In the genomic region with DNA sequence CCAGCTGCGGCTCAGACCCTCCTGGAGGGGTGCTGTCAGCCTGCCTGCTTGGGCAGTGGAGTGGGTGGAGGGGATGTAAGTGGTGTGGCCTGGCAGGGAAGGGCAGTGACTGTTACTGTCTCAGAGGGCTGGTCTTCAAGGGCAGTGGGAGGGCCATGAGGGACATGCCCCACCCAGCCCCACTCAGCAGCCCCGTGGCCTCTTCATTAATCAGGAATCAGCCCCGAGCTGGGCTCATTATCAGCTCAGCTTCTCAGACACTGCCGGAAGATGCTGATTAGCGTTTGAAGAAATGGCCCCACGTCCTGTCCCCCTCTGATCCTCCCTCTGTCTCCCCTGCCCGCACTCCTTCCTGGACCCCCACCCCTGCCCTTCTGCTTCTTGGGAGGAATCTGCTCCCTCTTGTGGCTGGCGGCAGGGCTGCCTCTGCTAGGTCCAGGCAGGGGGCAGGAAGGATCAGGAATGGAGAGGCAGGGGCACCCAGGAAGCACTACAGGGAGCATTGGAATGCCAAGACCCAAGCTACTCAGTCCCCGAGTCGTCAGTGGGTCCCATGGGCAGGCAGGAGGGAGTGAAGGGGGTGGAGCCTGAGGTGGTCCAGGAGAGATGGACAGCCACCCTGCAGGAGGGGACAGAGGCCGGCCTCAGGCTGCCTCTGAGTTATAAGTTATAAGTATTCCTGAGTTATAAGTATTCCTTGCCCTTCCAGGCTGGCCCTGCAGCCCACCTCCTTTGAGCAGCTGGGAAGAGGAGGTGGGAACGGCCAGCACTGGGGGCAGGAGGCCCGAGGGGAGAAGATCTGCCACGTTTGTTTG, we compare ENCODE assay signal across 9 cellular contexts. TPM values are rescaled to one million over a fixed set of nuclear protein-coding genes. Genes with fewer than 3 reads are reported as not detected.
A peak's percentile ranks its signal among the peaks of the same experiment; 100 is the strongest.
DNase-seq lines count a peak whose midpoint lies in the region; ATAC-seq and TF ChIP-seq lines count a peak whose summit lies in the region.
"Had no signal": no experiment of that assay in that cellular context is flagged by ENCODE, and none has a peak within 500 bp of the region (broad histone marks: within the 10 kb centered on the region; RNA-seq: fewer than 3 reads in every experiment).

No MANE protein-coding gene starts in this region.

- peaks cover 36 to 73% of the 10 kb centered on the region in 2 experiments for H3K4me1 ChIP-seq in HCT116 (ENCODE audit: control insufficient read depth in 1 of 2, insufficient read depth in 2 of 2, low read length in 2 of 2)

- no peaks in the 10 kb centered on the region for H4K20me1 ChIP-seq in HCT116 (ENCODE audit: insufficient read depth)

- TF ChIP-seq RAD21 in HCT116 (IDR thresholded peaks at IDR 0.05; ENCODE audit: low read depth) = no peak

- peak; percentile 21 for TF ChIP-seq CTCF in CD14-positive monocyte (IDR thresholded peaks at IDR 0.05)
- TF ChIP-seq CTCF in HCT116 (IDR thresholded peaks at IDR 0.05 in 2 of 3, conservative IDR thresholded peaks at IDR 0.05 in 1 of 3; ENCODE audit: borderline replicate concordance in 1 of 3, insufficient read depth in 1 of 3, low read depth in 2 of 3, low read length in 2 of 3) = peak in 2 of 3 experiments; percentile 82 to 85; a peak in 4 of 6 replicates
- peak; percentile 79 for TF ChIP-seq CTCF in foreskin fibroblast (IDR thresholded peaks at IDR 0.05; ENCODE audit: low read depth, low read length)
- no peak for TF ChIP-seq CTCF in GM13976 (IDR thresholded peaks at IDR 0.05; ENCODE audit: borderline replicate concordance, control extremely low read depth, extremely low read depth, insufficient read depth, missing control alignments)

- peak; percentile 82 for ATAC-seq in HCT116
- ATAC-seq in sciatic nerve = peak; percentile 47
- ATAC-seq in GM19023 (IDR thresholded peaks at IDR 0.05; ENCODE audit: unreplicated experiment) = no peak

- H3K9me3 Mint-ChIP-seq in CD14-positive monocyte = peaks cover 0 to 11% (median 0%) of the 10 kb centered on the region in 7 donors

- H3K9me3 ChIP-seq in HCT116 (ENCODE audit: control insufficient read depth in 1 of 2, insufficient read depth in 1 of 2, low read depth in 1 of 2, low read length in 2 of 2) = no peaks in the 10 kb centered on the region
- H3K9me3 ChIP-seq: SJSA1 had no signal

- TF ChIP-seq POLR2A in HCT116 (IDR thresholded peaks at IDR 0.05; ENCODE audit: borderline replicate concordance, extremely low read depth, insufficient read depth, insufficient read length) = no peak

- H3K79me2 ChIP-seq in HCT116 (ENCODE audit: insufficient read depth, low read length) = no peaks in the 10 kb centered on the region

- RAD21 ChIA-PET in HCT116 (lab: Charles Lee; ENCODE audit: low non-redundant PET in 1 of 2, low total read pairs in 2 of 2, uncharacterized antibody in 2 of 2, unreplicated experiment in 2 of 2) = interaction anchor here (0.7 to 1.9 kb wide), 4 partner anchors 22 to 118 kb away, joined by 3 to 8 read pairs (median 4); a partner anchor contains a TSS

- peak overlapping the region; percentile 39 to 76 for H3K4me3 Mint-ChIP-seq in CD14-positive monocyte

- H3K27me3 ChIP-seq in HCT116 (ENCODE audit: insufficient read depth, low read length) = no peaks in the 10 kb centered on the region

- in situ Hi-C loops in SK-MEL-5 (cut with HindIII; ENCODE audit: low pct_unique_long_range_greater_than_20kb, low sequenced_read_pairs) (no loop called here), GM13976 (cut with MboI; ENCODE audit: low sequenced_read_pairs, unreplicated experiment) (no loop called here)

- no peaks in the 10 kb centered on the region for H3K36me3 ChIP-seq in HCT116 (ENCODE audit: control insufficient read depth in 1 of 2, insufficient read depth in 2 of 2, low read length in 2 of 2)
- H3K36me3 ChIP-seq: SJSA1 had no signal

- H3K9ac ChIP-seq in HCT116 (ENCODE audit: low read length) = peak overlapping the region; percentile 64

- CTCF ChIA-PET in HCT116 (lab: Charles Lee) = interaction anchor here (0.9 to 3.0 kb wide), 12 partner anchors 9 to 118 kb away, joined by 3 to 34 read pairs (median 10); a partner anchor contains a TSS

- peaks cover 0 to 6% of the 10 kb centered on the region in 2 donors for H3K36me3 Mint-ChIP-seq in CD14-positive monocyte

- peaks cover 2% of the 10 kb centered on the region for H3K4me1 Mint-ChIP-seq in CD14-positive monocyte

- H3K27me3 Mint-ChIP-seq in CD14-positive monocyte (ENCODE audit: low read depth in 3 of 3) = peaks cover 65 to 87% (median 72%) of the 10 kb centered on the region in 3 donors

- no peaks in the 10 kb centered on the region for H3K9me2 ChIP-seq in HCT116 (ENCODE audit: insufficient read depth)

- POLR2A ChIA-PET in HCT116 (lab: Charles Lee) = interaction anchor here (0.6 to 1.9 kb wide), 6 partner anchors 9 to 623 kb away, joined by 3 to 5 read pairs (median 4); a partner anchor contains a TSS

- BruUV-seq in HCT116 (replicated peaks; lab: Mats Ljungman, UMichigan) = no TSS peak

- H3K4me2 ChIP-seq in HCT116 (ENCODE audit: low read length) = peak overlapping the region; percentile 88

- H3K4me3 ChIP-seq in HCT116 (replicated peaks in 1 of 2; ENCODE audit: low read depth in 1 of 2, low read length in 2 of 2) = peak overlapping the region; percentile 21 to 49
- H3K4me3 ChIP-seq in foreskin fibroblast (ENCODE audit: low read depth in 1 of 2, low read length in 2 of 2) = no peak overlapping the region
- H3K4me3 ChIP-seq: SJSA1 had no signal

- H3K27ac Mint-ChIP-seq in CD14-positive monocyte = peak overlapping the region in 1 of 7 donors; percentile 87

- no peak for DNase-seq in CD14-positive monocyte (ENCODE audit: low spot score)
- no peak for DNase-seq in HCT116 (ENCODE audit: low read depth, low spot score)
- DNase-seq in SK-MEL-5 (ENCODE audit: low read depth, low spot score) = peak; percentile 78
- peak in 1 of 2 donors; percentile 71 for DNase-seq in foreskin fibroblast
- DNase-seq in sciatic nerve (ENCODE audit: low spot score) = no peak
- no peak for DNase-seq in GM13976 (ENCODE audit: low spot score)
- DNase-seq in NCI-H187 (lab: John Stamatoyannopoulos, UW) = no peak

- peak overlapping the region; percentile 77 for H2AFZ ChIP-seq in HCT116 (ENCODE audit: low read depth, low read length, poor library complexity, severe bottlenecking)

- H3K27ac ChIP-seq in HCT116 (ENCODE audit: low read depth, low read length) = peak overlapping the region; percentile 78
- H3K27ac ChIP-seq: SJSA1 had no signal

- intact Hi-C loops in CD14-positive monocyte (cut with micrococcal nuclease) (no loop called here), HCT116 (cut with micrococcal nuclease) (loop anchor here (2.0 kb wide), 1 partner anchor 44 kb away; no protein-coding TSS in a partner anchor), sciatic nerve (cut with DNase I) (no loop called here)

TF ChIP-seq in HCT116, 20 proteins besides CTCF, POLR2A, EP300 and RAD21:
- no peak for TF ChIP-seq SRF (IDR thresholded peaks at IDR 0.05; ENCODE audit: low read depth)
- TF ChIP-seq POLR2AphosphoS5 (IDR thresholded peaks at IDR 0.05; ENCODE audit: low read depth, low read length) = peak; percentile 28; the same call in 1 of the 2 replicates

RNA-seq across cellular contexts. Expression of a gene that starts 7.0 kb away (rescaled TPM):
- not detected for polyA plus RNA-seq in CD14-positive monocyte
- total RNA-seq in HCT116 (2021; ENCODE audit: unreplicated experiment) = 2.1 TPM
- polyA plus RNA-seq in HCT116 (2012) = 1.3 and 1.9 TPM in 2 replicates
- total RNA-seq in SK-MEL-5 (2014; rRNA removed; shearing (Covaris generic)) = not detected in 2 replicates
- polyA plus RNA-seq in SK-MEL-5 (2015; cell fraction: cytosol; rRNA removed) = not detected in 2 replicates
- polyA plus RNA-seq in SK-MEL-5 (2015; cell fraction: nucleus; rRNA removed) = 0.95 and 6.4 TPM in 2 replicates
- total RNA-seq in sciatic nerve = 0.31 TPM
- total RNA-seq: SJSA1 had no signal

RNA-seq across cellular contexts. Expression of a gene that starts 22.3 kb away (rescaled TPM):
- under 1 TPM; 0.09 to 0.32 TPM for polyA plus RNA-seq in CD14-positive monocyte
- total RNA-seq in HCT116 (2021; ENCODE audit: unreplicated experiment) = 228 TPM
- polyA plus RNA-seq in HCT116 (2012) = 315 and 347 TPM in 2 replicates
- total RNA-seq in SK-MEL-5 (2014; rRNA removed; shearing (Covaris generic)) = 93.9 and 111 TPM in 2 replicates
- 319 and 330 TPM in 2 replicates for polyA plus RNA-seq in SK-MEL-5 (2015; cell fraction: cytosol; rRNA removed)
- 28.6 and 45.7 TPM in 2 replicates for polyA plus RNA-seq in SK-MEL-5 (2015; cell fraction: nucleus; rRNA removed)
- total RNA-seq in sciatic nerve = 33.4 TPM

RNA-seq across cellular contexts. Expression of a gene that starts 22.6 kb away (rescaled TPM):
- polyA plus RNA-seq in CD14-positive monocyte = not detected
- total RNA-seq in HCT116 (2021; ENCODE audit: unreplicated experiment) (2.1 TPM), sciatic nerve (2.1 TPM)
- polyA plus RNA-seq in HCT116 (2012) = 1.9 and 2.0 TPM in 2 replicates
- total RNA-seq in SK-MEL-5 (2014; rRNA removed; shearing (Covaris generic)) = 2.1 TPM in 2 replicates
- 3.1 and 4.7 TPM in 2 replicates for polyA plus RNA-seq in SK-MEL-5 (2015; cell fraction: cytosol; rRNA removed)
- polyA plus RNA-seq in SK-MEL-5 (2015; cell fraction: nucleus; rRNA removed) = 9.8 and 10.0 TPM in 2 replicates

RNA-seq across cellular contexts. Expression of a gene that starts 22.6 kb away (rescaled TPM):
- polyA plus RNA-seq in CD14-positive monocyte = 10 to 100 TPM; 35.5 to 35.9 TPM
- total RNA-seq in HCT116 (2021; ENCODE audit: unreplicated experiment) = 71.8 TPM
- 78.5 and 89.8 TPM in 2 replicates for polyA plus RNA-seq in HCT116 (2012)
- total RNA-seq in SK-MEL-5 (2014; rRNA removed; shearing (Covaris generic)) = 60.6 and 64.8 TPM in 2 replicates
- 39.8 and 49.3 TPM in 2 replicates for polyA plus RNA-seq in SK-MEL-5 (2015; cell fraction: cytosol; rRNA removed)
- 163 and 220 TPM in 2 replicates for polyA plus RNA-seq in SK-MEL-5 (2015; cell fraction: nucleus; rRNA removed)
- total RNA-seq in sciatic nerve = 25.9 TPM

RNA-seq across cellular contexts. Expression of a gene that starts 50.1 kb away (rescaled TPM):
- polyA plus RNA-seq in CD14-positive monocyte = not detected
- total RNA-seq in HCT116 (2021; ENCODE audit: unreplicated experiment) (45.2 TPM), sciatic nerve (85.2 TPM)
- 41.4 and 56.1 TPM in 2 replicates for polyA plus RNA-seq in HCT116 (2012)
- 30.7 and 34.7 TPM in 2 replicates for total RNA-seq in SK-MEL-5 (2014; rRNA removed; shearing (Covaris generic))
- polyA plus RNA-seq in SK-MEL-5 (2015; cell fraction: cytosol; rRNA removed) = 39.8 and 46.7 TPM in 2 replicates
- polyA plus RNA-seq in SK-MEL-5 (2015; cell fraction: nucleus; rRNA removed) = 142 and 151 TPM in 2 replicates

Comparison
In these comparisons a context has a peak if more than half of its experiments do, and no peak if none do; other contexts are left out.
1. H3K4me3 ChIP-seq: peak in HCT116 (2 of 2); none in foreskin fibroblast (0 of 2).